ENCODE assay signal across 13 cellular contexts in genomic region chr20:56200456-56200855, GRCh38. TPM values are rescaled to one million over a fixed set of nuclear protein-coding genes. Genes with fewer than 3 reads are reported as not detected.
DNase-seq lines count a peak whose midpoint lies in the region; ATAC-seq and TF ChIP-seq lines count a peak whose summit lies in the region.
"Had no signal": no experiment of that assay in that cellular context is flagged by ENCODE, and none has a peak within 500 bp of the region (broad histone marks: within the 10 kb centered on the region; RNA-seq: fewer than 3 reads in every experiment).

No MANE protein-coding gene starts in this region.

- H3K4me1 ChIP-seq in endodermal cell (ENCODE audit: control insufficient read depth, insufficient read depth, low read length) = no peaks in the 10 kb centered on the region

- no peaks in the 10 kb centered on the region for H3K36me3 Mint-ChIP-seq in endodermal cell (ENCODE audit: low read depth)

- H3K4me1 Mint-ChIP-seq in endodermal cell = no peaks in the 10 kb centered on the region
- H3K4me1 Mint-ChIP-seq: activated CD4-positive, alpha-beta T cell treated with anti-CD3 and anti-CD28 coated beads, Interleukin-2, amount 10 ng/mL, durations not matched to agents 7 days and 5 days; stimulated activated naive CD8-positive, alpha-beta T cell treated with anti-CD3 and anti-CD28 coated beads, Interleukin-15, amount 100 ng/mL, for 72 hours had no signal

- H3K9me3 ChIP-seq in endodermal cell (ENCODE audit: control insufficient read depth, low read length) = peaks cover 92% of the 10 kb centered on the region

- H3K27me3 ChIP-seq in endodermal cell (ENCODE audit: control insufficient read depth, insufficient read depth, low read length, poor library complexity, severe bottlenecking) = no peaks in the 10 kb centered on the region
- H3K27me3 ChIP-seq: BLaER1 treated with 17β-estradiol and CSF1 and Interleukin-3, amounts not matched to agents 10 nM and 100 nM had no signal

- TF ChIP-seq CTCF in 22Rv1 (IDR thresholded peaks at IDR 0.05) (peak; percentile 58), GM12864 (IDR thresholded peaks at IDR 0.05; ENCODE audit: low read depth, low read length, missing control alignments) (peak; percentile 44), endodermal cell (conservative IDR thresholded peaks at IDR 0.05) (peak; percentile 63)

- no peaks in the 10 kb centered on the region for H3K36me3 ChIP-seq in endodermal cell (ENCODE audit: control insufficient read depth, insufficient read depth, low read length)
- H3K36me3 ChIP-seq: BLaER1 treated with 17β-estradiol and CSF1 and Interleukin-3, amounts not matched to agents 10 nM and 100 nM had no signal

- no peak overlapping the region for H3K27ac Mint-ChIP-seq in endodermal cell
- H3K27ac Mint-ChIP-seq: activated CD4-positive, alpha-beta T cell treated with anti-CD3 and anti-CD28 coated beads, Interleukin-2, amount 10 ng/mL, durations not matched to agents 7 days and 5 days; stimulated activated naive CD8-positive, alpha-beta T cell treated with anti-CD3 and anti-CD28 coated beads, Interleukin-15, amount 100 ng/mL, for 72 hours had no signal

- no peak overlapping the region for H3K4me3 Mint-ChIP-seq in endodermal cell
- H3K4me3 Mint-ChIP-seq: activated CD4-positive, alpha-beta T cell treated with anti-CD3 and anti-CD28 coated beads, Interleukin-2, amount 10 ng/mL, durations not matched to agents 7 days and 5 days; stimulated activated naive CD8-positive, alpha-beta T cell treated with anti-CD3 and anti-CD28 coated beads, Interleukin-15, amount 100 ng/mL, for 72 hours had no signal

- H3K27ac ChIP-seq in 22Rv1 (no peak overlapping the region), endodermal cell (ENCODE audit: low read depth, low read length) (no peak overlapping the region)
- H3K27ac ChIP-seq: BLaER1 treated with 17β-estradiol and CSF1 and Interleukin-3, amounts not matched to agents 10 nM and 100 nM had no signal

- H3K4me3 ChIP-seq in GM12864 (ENCODE audit: low read depth, low read length) (no peak overlapping the region), endodermal cell (ENCODE audit: low read length) (no peak overlapping the region)
- H3K4me3 ChIP-seq: BLaER1 treated with 17β-estradiol and CSF1 and Interleukin-3, amounts not matched to agents 10 nM and 100 nM had no signal

- H3K9me3 Mint-ChIP-seq in endodermal cell = peaks cover 85% of the 10 kb centered on the region

- whole genome bisulfite sequencing in endodermal cell (ENCODE audit: insufficient coverage in 1 of 2, insufficient read length in 1 of 2), 2 experiments = 71 to 73% methylated on average over 3 of the region's 3 CpGs

- no peak for DNase-seq in GM12864 (ENCODE audit: low read depth)
- DNase-seq in NCI-H69 (lab: John Stamatoyannopoulos, UW) = peak; percentile 0
- no peak for DNase-seq in endodermal cell
- DNase-seq in GM19238 (ENCODE audit: insufficient read length, low spot score) = no peak
- DNase-seq: activated CD4-positive, alpha-beta T cell treated with anti-CD3 and anti-CD28 coated beads, Interleukin-2, amount 10 ng/mL, durations not matched to agents 7 days and 5 days; NCI-H187; stimulated activated naive CD8-positive, alpha-beta T cell treated with anti-CD3 and anti-CD28 coated beads, Interleukin-15, amount 100 ng/mL, for 72 hours had no signal

- ATAC-seq in HG02870 (IDR thresholded peaks at IDR 0.05; ENCODE audit: unreplicated experiment) (no peak), HG02763 (IDR thresholded peaks at IDR 0.05; ENCODE audit: unreplicated experiment) (no peak), HG02798 (IDR thresholded peaks at IDR 0.05; ENCODE audit: poor library complexity, unreplicated experiment) (no peak)
- ATAC-seq: stimulated activated naive CD8-positive, alpha-beta T cell treated with anti-CD3 and anti-CD28 coated beads, Interleukin-15, amount 100 ng/mL, for 72 hours had no signal

- H3K9ac ChIP-seq in endodermal cell (ENCODE audit: extremely low read depth, low read length, poor library complexity, severe bottlenecking) = no peak overlapping the region
- H3K9ac ChIP-seq: BLaER1 treated with 17β-estradiol and CSF1 and Interleukin-3, amounts not matched to agents 10 nM and 100 nM had no signal

- H3K27me3 Mint-ChIP-seq in endodermal cell (ENCODE audit: insufficient read depth) = no peaks in the 10 kb centered on the region
- H3K27me3 Mint-ChIP-seq: activated CD4-positive, alpha-beta T cell treated with anti-CD3 and anti-CD28 coated beads, Interleukin-2, amount 10 ng/mL, durations not matched to agents 7 days and 5 days; stimulated activated naive CD8-positive, alpha-beta T cell treated with anti-CD3 and anti-CD28 coated beads, Interleukin-15, amount 100 ng/mL, for 72 hours had no signal

RNA-seq across cellular contexts. Expression of gene MC3R, which starts 48.1 kb away (rescaled TPM):
- total RNA-seq in endodermal cell = not detected
- not detected for polyA plus RNA-seq in endodermal cell (2013, experiment 1 of 2)
- not detected for polyA plus RNA-seq in endodermal cell (2013, experiment 2 of 2)
- total RNA-seq: activated CD4-positive, alpha-beta T cell treated with anti-CD3 and anti-CD28 coated beads, Interleukin-2, amount 10 ng/mL, durations not matched to agents 7 days and 5 days; endothelial cell of umbilical vein had no signal
- polyA plus RNA-seq: endothelial cell of umbilical vein had no signal
